ENCODE assay signal across 1 cellular context in the genomic region with DNA sequence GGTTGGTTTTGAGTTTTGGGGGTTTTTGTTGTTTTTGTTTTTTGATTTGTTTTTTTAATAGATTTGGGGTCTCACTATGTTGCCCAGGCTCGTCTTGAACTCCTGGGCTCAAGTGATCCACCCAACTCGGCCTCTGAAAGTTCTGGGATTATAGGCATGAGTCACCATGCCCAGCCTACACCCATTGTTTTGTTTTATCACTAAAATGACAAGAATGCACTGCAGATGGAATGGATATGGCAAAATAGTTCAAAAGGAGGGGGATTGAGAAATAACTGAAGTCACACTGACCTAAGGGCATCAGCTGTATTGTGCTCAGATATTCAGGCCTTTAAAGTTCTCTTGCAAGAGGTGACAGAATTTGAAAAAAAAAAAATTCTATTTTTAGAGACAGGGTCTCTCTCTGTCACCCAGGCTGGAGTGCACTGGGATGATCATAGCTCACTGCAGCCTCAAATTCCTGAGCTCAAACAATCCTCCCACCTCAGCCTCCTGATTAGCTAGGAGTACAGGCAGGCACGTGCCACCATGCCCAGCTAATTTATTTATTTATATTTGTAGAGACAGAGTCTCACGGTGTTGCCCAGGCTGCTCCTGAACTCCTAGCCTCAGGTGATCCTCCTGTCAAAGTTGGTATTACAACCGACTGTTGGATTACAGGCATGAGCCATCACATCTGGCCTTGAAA.
TF ChIP-seq lines count a peak whose summit lies in the region.

No MANE protein-coding gene starts in this region.

TF ChIP-seq in HepG2, 621 proteins besides CTCF, POLR2A, EP300 and RAD21 (continued from another document and continues in another):
- TF ChIP-seq, protein P1, sequence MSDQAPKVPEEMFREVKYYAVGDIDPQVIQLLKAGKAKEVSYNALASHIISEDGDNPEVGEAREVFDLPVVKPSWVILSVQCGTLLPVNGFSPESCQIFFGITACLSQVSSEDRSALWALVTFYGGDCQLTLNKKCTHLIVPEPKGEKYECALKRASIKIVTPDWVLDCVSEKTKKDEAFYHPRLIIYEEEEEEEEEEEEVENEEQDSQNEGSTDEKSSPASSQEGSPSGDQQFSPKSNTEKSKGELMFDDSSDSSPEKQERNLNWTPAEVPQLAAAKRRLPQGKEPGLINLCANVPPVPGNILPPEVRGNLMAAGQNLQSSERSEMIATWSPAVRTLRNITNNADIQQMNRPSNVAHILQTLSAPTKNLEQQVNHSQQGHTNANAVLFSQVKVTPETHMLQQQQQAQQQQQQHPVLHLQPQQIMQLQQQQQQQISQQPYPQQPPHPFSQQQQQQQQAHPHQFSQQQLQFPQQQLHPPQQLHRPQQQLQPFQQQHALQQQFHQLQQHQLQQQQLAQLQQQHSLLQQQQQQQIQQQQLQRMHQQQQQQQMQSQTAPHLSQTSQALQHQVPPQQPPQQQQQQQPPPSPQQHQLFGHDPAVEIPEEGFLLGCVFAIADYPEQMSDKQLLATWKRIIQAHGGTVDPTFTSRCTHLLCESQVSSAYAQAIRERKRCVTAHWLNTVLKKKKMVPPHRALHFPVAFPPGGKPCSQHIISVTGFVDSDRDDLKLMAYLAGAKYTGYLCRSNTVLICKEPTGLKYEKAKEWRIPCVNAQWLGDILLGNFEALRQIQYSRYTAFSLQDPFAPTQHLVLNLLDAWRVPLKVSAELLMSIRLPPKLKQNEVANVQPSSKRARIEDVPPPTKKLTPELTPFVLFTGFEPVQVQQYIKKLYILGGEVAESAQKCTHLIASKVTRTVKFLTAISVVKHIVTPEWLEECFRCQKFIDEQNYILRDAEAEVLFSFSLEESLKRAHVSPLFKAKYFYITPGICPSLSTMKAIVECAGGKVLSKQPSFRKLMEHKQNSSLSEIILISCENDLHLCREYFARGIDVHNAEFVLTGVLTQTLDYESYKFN (CRISPR knock-in tag; conservative IDR thresholded peaks at IDR 0.05), result no peak
- no peak for TF ChIP-seq ZSCAN12 (CRISPR knock-in tag; IDR thresholded peaks at IDR 0.05)
- no peak for TF ChIP-seq ZNF543 (CRISPR knock-in tag; IDR thresholded peaks at IDR 0.05)
- TF ChIP-seq, protein P2, sequence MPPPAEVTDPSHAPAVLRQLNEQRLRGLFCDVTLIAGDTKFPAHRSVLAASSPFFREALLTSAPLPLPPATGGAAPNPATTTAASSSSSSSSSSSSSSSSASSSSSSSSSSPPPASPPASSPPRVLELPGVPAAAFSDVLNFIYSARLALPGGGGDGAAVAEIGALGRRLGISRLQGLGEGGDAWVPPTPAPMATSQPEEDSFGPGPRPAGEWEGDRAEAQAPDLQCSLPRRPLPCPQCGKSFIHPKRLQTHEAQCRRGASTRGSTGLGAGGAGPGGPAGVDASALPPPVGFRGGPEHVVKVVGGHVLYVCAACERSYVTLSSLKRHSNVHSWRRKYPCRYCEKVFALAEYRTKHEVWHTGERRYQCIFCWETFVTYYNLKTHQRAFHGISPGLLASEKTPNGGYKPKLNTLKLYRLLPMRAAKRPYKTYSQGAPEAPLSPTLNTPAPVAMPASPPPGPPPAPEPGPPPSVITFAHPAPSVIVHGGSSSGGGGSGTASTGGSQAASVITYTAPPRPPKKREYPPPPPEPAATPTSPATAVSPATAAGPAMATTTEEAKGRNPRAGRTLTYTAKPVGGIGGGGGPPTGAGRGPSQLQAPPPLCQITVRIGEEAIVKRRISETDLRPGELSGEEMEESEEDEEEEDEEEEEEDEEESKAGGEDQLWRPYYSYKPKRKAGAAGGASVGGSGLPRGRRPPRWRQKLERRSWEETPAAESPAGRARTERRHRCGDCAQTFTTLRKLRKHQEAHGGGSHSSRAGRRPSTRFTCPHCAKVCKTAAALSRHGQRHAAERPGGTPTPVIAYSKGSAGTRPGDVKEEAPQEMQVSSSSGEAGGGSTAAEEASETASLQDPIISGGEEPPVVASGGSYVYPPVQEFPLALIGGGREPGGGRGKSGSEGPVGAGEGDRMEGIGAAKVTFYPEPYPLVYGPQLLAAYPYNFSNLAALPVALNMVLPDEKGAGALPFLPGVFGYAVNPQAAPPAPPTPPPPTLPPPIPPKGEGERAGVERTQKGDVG (CRISPR knock-in tag; IDR thresholded peaks at IDR 0.05; ENCODE audit: borderline replicate concordance), result no peak
- TF ChIP-seq JUNB (CRISPR knock-in tag; IDR thresholded peaks at IDR 0.05; ENCODE audit: borderline replicate concordance), result peak; percentile 52; the same call in 1 of the 2 replicates
- TF ChIP-seq, protein P3, sequence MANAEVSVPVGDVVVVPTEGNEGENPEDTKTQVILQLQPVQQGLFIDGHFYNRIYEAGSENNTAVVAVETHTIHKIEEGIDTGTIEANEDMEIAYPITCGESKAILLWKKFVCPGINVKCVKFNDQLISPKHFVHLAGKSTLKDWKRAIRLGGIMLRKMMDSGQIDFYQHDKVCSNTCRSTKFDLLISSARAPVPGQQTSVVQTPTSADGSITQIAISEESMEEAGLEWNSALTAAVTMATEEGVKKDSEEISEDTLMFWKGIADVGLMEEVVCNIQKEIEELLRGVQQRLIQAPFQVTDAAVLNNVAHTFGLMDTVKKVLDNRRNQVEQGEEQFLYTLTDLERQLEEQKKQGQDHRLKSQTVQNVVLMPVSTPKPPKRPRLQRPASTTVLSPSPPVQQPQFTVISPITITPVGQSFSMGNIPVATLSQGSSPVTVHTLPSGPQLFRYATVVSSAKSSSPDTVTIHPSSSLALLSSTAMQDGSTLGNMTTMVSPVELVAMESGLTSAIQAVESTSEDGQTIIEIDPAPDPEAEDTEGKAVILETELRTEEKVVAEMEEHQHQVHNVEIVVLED (CRISPR knock-in tag; IDR thresholded peaks at IDR 0.05; ENCODE audit: borderline replicate concordance), result no peak
- no peak for TF ChIP-seq ZNF564 (CRISPR knock-in tag; IDR thresholded peaks at IDR 0.05)
- no peak for TF ChIP-seq ZNF225 (CRISPR knock-in tag; IDR thresholded peaks at IDR 0.05)
- TF ChIP-seq, protein P4, sequence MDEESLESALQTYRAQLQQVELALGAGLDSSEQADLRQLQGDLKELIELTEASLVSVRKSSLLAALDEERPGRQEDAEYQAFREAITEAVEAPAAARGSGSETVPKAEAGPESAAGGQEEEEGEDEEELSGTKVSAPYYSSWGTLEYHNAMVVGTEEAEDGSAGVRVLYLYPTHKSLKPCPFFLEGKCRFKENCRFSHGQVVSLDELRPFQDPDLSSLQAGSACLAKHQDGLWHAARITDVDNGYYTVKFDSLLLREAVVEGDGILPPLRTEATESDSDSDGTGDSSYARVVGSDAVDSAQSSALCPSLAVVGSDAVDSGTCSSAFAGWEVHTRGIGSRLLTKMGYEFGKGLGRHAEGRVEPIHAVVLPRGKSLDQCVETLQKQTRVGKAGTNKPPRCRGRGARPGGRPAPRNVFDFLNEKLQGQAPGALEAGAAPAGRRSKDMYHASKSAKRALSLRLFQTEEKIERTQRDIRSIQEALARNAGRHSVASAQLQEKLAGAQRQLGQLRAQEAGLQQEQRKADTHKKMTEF (CRISPR knock-in tag; IDR thresholded peaks at IDR 0.05), result no peak
- TF ChIP-seq ZMYM4 (CRISPR knock-in tag; IDR thresholded peaks at IDR 0.05), result no peak
- TF ChIP-seq FOSL2 (CRISPR knock-in tag; IDR thresholded peaks at IDR 0.05), result peak; percentile 95
- TF ChIP-seq, protein P5, sequence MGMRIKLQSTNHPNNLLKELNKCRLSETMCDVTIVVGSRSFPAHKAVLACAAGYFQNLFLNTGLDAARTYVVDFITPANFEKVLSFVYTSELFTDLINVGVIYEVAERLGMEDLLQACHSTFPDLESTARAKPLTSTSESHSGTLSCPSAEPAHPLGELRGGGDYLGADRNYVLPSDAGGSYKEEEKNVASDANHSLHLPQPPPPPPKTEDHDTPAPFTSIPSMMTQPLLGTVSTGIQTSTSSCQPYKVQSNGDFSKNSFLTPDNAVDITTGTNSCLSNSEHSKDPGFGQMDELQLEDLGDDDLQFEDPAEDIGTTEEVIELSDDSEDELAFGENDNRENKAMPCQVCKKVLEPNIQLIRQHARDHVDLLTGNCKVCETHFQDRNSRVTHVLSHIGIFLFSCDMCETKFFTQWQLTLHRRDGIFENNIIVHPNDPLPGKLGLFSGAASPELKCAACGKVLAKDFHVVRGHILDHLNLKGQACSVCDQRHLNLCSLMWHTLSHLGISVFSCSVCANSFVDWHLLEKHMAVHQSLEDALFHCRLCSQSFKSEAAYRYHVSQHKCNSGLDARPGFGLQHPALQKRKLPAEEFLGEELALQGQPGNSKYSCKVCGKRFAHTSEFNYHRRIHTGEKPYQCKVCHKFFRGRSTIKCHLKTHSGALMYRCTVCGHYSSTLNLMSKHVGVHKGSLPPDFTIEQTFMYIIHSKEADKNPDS (CRISPR knock-in tag; IDR thresholded peaks at IDR 0.05), result no peak
- no peak for TF ChIP-seq GLI4 (CRISPR knock-in tag; IDR thresholded peaks at IDR 0.05; ENCODE audit: borderline replicate concordance)
- TF ChIP-seq SP5 (CRISPR knock-in tag; IDR thresholded peaks at IDR 0.05; ENCODE audit: borderline replicate concordance, low read depth), result no peak
- TF ChIP-seq ZNF10 (CRISPR knock-in tag; IDR thresholded peaks at IDR 0.05; ENCODE audit: borderline replicate concordance, low read depth), result no peak
- TF ChIP-seq, protein P6, sequence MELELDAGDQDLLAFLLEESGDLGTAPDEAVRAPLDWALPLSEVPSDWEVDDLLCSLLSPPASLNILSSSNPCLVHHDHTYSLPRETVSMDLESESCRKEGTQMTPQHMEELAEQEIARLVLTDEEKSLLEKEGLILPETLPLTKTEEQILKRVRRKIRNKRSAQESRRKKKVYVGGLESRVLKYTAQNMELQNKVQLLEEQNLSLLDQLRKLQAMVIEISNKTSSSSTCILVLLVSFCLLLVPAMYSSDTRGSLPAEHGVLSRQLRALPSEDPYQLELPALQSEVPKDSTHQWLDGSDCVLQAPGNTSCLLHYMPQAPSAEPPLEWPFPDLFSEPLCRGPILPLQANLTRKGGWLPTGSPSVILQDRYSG (CRISPR knock-in tag; IDR thresholded peaks at IDR 0.05), result no peak
- TF ChIP-seq, protein P7, sequence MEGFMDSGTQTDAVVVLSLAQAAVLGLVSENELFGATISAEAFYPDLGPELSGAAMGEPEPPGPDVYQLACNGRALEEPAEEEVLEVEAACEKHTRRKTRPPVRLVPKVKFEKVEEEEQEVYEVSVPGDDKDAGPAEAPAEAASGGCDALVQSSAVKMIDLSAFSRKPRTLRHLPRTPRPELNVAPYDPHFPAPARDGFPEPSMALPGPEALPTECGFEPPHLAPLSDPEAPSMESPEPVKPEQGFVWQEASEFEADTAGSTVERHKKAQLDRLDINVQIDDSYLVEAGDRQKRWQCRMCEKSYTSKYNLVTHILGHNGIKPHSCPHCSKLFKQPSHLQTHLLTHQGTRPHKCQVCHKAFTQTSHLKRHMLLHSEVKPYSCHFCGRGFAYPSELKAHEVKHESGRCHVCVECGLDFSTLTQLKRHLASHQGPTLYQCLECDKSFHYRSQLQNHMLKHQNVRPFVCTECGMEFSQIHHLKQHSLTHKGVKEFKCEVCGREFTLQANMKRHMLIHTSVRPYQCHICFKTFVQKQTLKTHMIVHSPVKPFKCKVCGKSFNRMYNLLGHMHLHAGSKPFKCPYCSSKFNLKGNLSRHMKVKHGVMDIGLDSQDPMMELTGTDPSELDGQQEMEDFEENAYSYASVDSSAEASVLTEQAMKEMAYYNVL (CRISPR knock-in tag; IDR thresholded peaks at IDR 0.05; ENCODE audit: borderline replicate concordance), result no peak
- no peak for TF ChIP-seq ZKSCAN1 (IDR thresholded peaks at IDR 0.05; ENCODE audit: low read length)
- no peak for TF ChIP-seq ZNF17 (CRISPR knock-in tag; IDR thresholded peaks at IDR 0.05)
- no peak for TF ChIP-seq ZNF468 (CRISPR knock-in tag; IDR thresholded peaks at IDR 0.05)
- no peak for TF ChIP-seq IKZF4 (CRISPR knock-in tag; IDR thresholded peaks at IDR 0.05; ENCODE audit: borderline replicate concordance, low read depth, not compliant biosample characterization)
- no peak for TF ChIP-seq ARID2 (CRISPR knock-in tag; IDR thresholded peaks at IDR 0.05; ENCODE audit: borderline replicate concordance)
- peak; percentile 49; the same call in 1 of the 2 replicates for TF ChIP-seq THAP11 (CRISPR knock-in tag; IDR thresholded peaks at IDR 0.05)
- no peak for TF ChIP-seq ZSCAN29 (CRISPR knock-in tag; conservative IDR thresholded peaks at IDR 0.05)
- TF ChIP-seq, protein P8, sequence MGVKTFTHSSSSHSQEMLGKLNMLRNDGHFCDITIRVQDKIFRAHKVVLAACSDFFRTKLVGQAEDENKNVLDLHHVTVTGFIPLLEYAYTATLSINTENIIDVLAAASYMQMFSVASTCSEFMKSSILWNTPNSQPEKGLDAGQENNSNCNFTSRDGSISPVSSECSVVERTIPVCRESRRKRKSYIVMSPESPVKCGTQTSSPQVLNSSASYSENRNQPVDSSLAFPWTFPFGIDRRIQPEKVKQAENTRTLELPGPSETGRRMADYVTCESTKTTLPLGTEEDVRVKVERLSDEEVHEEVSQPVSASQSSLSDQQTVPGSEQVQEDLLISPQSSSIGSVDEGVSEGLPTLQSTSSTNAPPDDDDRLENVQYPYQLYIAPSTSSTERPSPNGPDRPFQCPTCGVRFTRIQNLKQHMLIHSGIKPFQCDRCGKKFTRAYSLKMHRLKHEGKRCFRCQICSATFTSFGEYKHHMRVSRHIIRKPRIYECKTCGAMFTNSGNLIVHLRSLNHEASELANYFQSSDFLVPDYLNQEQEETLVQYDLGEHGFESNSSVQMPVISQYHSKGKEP (CRISPR knock-in tag; IDR thresholded peaks at IDR 0.05), result no peak
- TF ChIP-seq, protein P9, sequence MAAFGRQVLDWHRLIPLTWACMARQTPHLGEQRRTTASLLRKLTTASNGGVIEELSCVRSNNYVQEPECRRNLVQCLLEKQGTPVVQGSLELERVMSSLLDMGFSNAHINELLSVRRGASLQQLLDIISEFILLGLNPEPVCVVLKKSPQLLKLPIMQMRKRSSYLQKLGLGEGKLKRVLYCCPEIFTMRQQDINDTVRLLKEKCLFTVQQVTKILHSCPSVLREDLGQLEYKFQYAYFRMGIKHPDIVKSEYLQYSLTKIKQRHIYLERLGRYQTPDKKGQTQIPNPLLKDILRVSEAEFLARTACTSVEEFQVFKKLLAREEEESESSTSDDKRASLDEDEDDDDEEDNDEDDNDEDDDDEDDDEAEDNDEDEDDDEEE (CRISPR knock-in tag; IDR thresholded peaks at IDR 0.05), result no peak
- no peak for TF ChIP-seq ZNF569 (CRISPR knock-in tag; IDR thresholded peaks at IDR 0.05; ENCODE audit: borderline replicate concordance)
- TF ChIP-seq RNF2 (conservative IDR thresholded peaks at IDR 0.05; ENCODE audit: low read depth), result no peak
- no peak for TF ChIP-seq PHF8 (CRISPR knock-in tag; IDR thresholded peaks at IDR 0.05)
- no peak for TF ChIP-seq WIZ (CRISPR knock-in tag; IDR thresholded peaks at IDR 0.05)
- TF ChIP-seq PITX1 (CRISPR knock-in tag; IDR thresholded peaks at IDR 0.05), result no peak
- TF ChIP-seq ZNF235 (CRISPR knock-in tag; IDR thresholded peaks at IDR 0.05; ENCODE audit: borderline replicate concordance), result no peak
- TF ChIP-seq ZFP36 (IDR thresholded peaks at IDR 0.05; ENCODE audit: borderline replicate concordance, low read depth, low read length, partially characterized antibody), result no peak
- 0 out of 2 replicates have a peak, but pooled peaks have one; percentile 19 for TF ChIP-seq HNF4A (CRISPR knock-in tag; IDR thresholded peaks at IDR 0.05)
- no peak for TF ChIP-seq ZNF253 (CRISPR knock-in tag; IDR thresholded peaks at IDR 0.05; ENCODE audit: borderline replicate concordance)
- no peak for TF ChIP-seq KLF12 (CRISPR knock-in tag; IDR thresholded peaks at IDR 0.05; ENCODE audit: borderline replicate concordance)
- no peak for TF ChIP-seq CBFB (CRISPR knock-in tag; IDR thresholded peaks at IDR 0.05)
- no peak for TF ChIP-seq ZMAT3 (CRISPR knock-in tag; conservative IDR thresholded peaks at IDR 0.05)
